36 cellular contexts compared by ENCODE assay signal in the genomic region with DNA sequence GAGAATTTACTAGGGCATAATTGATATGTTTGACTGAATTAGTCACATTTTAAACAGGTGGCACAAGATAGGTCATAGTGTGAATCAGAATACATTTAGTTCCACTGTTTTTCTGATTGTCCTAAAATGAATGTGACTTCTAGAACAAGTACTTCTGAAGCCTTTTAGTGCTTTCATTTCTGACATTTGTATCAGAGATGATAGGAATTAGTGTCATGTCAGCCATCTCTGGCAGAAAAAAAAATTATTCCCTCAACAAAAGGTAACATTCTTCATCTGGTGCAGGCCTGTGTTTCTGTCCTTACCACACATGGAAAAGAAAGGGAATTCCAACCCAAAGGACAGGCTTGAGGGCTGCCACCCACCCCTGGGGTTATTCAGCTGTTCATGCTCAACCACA. TPM values are rescaled to one million over a fixed set of nuclear protein-coding genes. Genes with fewer than 3 reads are reported as not detected.
"Had no signal": no experiment of that assay in that cellular context is flagged by ENCODE, and none has a peak within 500 bp of the region (broad histone marks: within the 10 kb centered on the region; RNA-seq: fewer than 3 reads in every experiment).

No MANE protein-coding gene starts in this region.

- H3K4me3 ChIP-seq: adrenal gland, ascending aorta, body of pancreas, breast epithelium, cardiac muscle cell had no signal

- H3K36me3 ChIP-seq: adrenal gland, ascending aorta, brain microvascular endothelial cell, breast epithelium, cardiac muscle cell had no signal

- H3K4me1 ChIP-seq: adrenal gland, ascending aorta, body of pancreas, breast epithelium had no signal

- H3K27ac ChIP-seq: adrenal gland, ascending aorta, body of pancreas, brain microvascular endothelial cell, breast epithelium, cardiac muscle cell had no signal

- H3K27me3 ChIP-seq: adrenal gland, ascending aorta, body of pancreas, brain microvascular endothelial cell had no signal

- H3K9me3 ChIP-seq: adrenal gland, ascending aorta, body of pancreas, breast epithelium had no signal

- DNase-seq: activated effector memory CD4-positive, alpha-beta T cell treated with anti-CD3 and anti-CD28 coated beads, Interleukin-2, amount 50 U/mL, for 16 hours; activated effector memory CD4-positive, alpha-beta T cell treated with Interleukin-2 at 50 U/mL for 16 hours; activated gamma-delta T cell; activated gamma-delta T cell treated with Interleukin-2 at 50 U/mL for 16 hours; activated naive CD4-positive, alpha-beta T cell; activated naive CD4-positive, alpha-beta T cell treated with anti-CD3 and anti-CD28 coated beads for 36 hours; activated naive CD4-positive, alpha-beta T cell treated with anti-CD3 and anti-CD28 coated beads, Interleukin-2, amount 10 ng/mL, durations not matched to agents 7 days and 5 days; activated naive CD4-positive, alpha-beta T cell treated with anti-CD3 and anti-CD28 coated beads, Interleukin-2, amount 50 U/mL, for 16 hours; activated naive CD4-positive, alpha-beta T cell treated with Interleukin-2 at 50 U/mL for 16 hours; activated naive CD8-positive, alpha-beta T cell treated with anti-CD3 and anti-CD28 coated beads for 36 hours; activated naive CD8-positive, alpha-beta T cell treated with anti-CD3 and anti-CD28 coated beads, Interleukin-2, amount 10 ng/mL, durations not matched to agents 7 days and 5 days; activated naive CD8-positive, alpha-beta T cell treated with anti-CD3 and anti-CD28 coated beads, Interleukin-2, amount 50 U/mL, for 24 hours; activated T-cell treated with anti-CD3 and anti-CD28 coated beads, Interleukin-2, amount 50 U/mL, for 1 hour; activated T-cell treated with anti-CD3 and anti-CD28 coated beads, Interleukin-2, amount 50 U/mL, for 24 hours; activated T-cell treated with anti-CD3 and anti-CD28 coated beads, Interleukin-2, amount 50 U/mL, for 4 hours; activated T-cell treated with anti-CD3 and anti-CD28 coated beads, Interleukin-2, amount 50 U/mL, for 48 hours; activated T-cell treated with anti-CD3 and anti-CD28 coated beads, Interleukin-2, amount 50 U/mL, for 72 hours; adrenal gland; amniotic stem cell; amygdala; anterior cingulate cortex; aorta; body of pancreas; brain microvascular endothelial cell; caudate nucleus; central memory CD4-positive, alpha-beta T cell; cerebellar nuclear complex had no signal

RNA-seq across cellular contexts. Expression of gene GRM8, which starts 21.3 kb away (rescaled TPM):
- total RNA-seq: activated naive CD4-positive, alpha-beta T cell treated with anti-CD3 and anti-CD28 coated beads for 36 hours; activated naive CD4-positive, alpha-beta T cell treated with anti-CD3 and anti-CD28 coated beads, Interleukin-2, amount 50 U/mL, for 72 hours; activated naive CD8-positive, alpha-beta T cell treated with anti-CD3 and anti-CD28 coated beads for 36 hours; activated naive CD8-positive, alpha-beta T cell treated with anti-CD3 and anti-CD28 coated beads, Interleukin-2, amount 10 ng/mL, durations not matched to agents 7 days and 5 days; activated T-cell treated with anti-CD3 and anti-CD28 coated beads, Interleukin-2, amount 50 U/mL, for 4 hours; activated T-cell treated with anti-CD3 and anti-CD28 coated beads, Interleukin-2, amount 50 U/mL, for 72 hours; activated T-helper 1 cell treated with anti-CD3 and anti-CD28 coated beads, Interleukin-12 subunit alpha, Interleukin-12 subunit beta, Interleukin-2, Interleukin-4 antibody, amounts not matched to agents 30 ng/mL and 10 ng/mL and 1 ng/mL, durations not matched to agents 14 hours and 24 hours and 36 hours; activated T-helper 17 cell treated with anti-CD3 and anti-CD28 coated beads, Interleukin-2, amount 50 U/mL, for 72 hours; activated T-helper 2 cell treated with anti-CD3 and anti-CD28 coated beads, Interferon-gamma antibody, Interleukin-2, Interleukin-4, amounts not matched to agents 10 μg/mL and 5 μg/mL and 100 μg/mL, durations not matched to agents 14 hours and 24 hours and 36 hours; aorta; ascending aorta; breast epithelium; bronchial epithelial cell; chondrocyte had no signal
